ENCODE assay signal across 32 cellular contexts in the genomic region with DNA sequence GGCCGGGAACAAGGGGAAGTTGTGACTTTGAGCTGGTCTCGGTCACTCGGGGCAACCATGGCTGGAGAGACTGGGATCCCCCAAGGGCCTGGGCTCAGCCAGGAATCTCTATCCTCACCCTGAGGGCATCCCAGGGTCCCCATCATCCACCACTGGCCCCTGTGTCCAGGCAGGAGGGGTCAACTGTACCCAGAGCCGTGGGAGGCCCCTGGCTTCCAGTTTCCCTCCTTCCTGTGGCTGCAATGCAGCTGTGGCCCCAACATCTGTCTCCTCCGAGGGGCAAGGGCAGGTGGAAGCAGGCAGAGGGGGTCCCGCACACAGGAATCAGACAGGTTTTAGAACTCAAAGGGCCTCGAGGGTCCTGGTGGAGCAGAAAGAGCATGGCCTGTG.
"Had no signal": no experiment of that assay in that cellular context is flagged by ENCODE, and none has a peak within 500 bp of the region (broad histone marks: within the 10 kb centered on the region; RNA-seq: fewer than 3 reads in every experiment).

No MANE protein-coding gene starts in this region.

- H3K27ac ChIP-seq: brain microvascular endothelial cell, colonic mucosa, epithelial cell of prostate, esophagus squamous epithelium had no signal

- DNase-seq: activated CD4-positive, alpha-beta memory T cell treated with anti-CD3 and anti-CD28 coated beads for 36 hours; activated CD4-positive, alpha-beta T cell treated with anti-CD3 and anti-CD28 coated beads for 36 hours; activated CD4-positive, alpha-beta T cell treated with anti-CD3 and anti-CD28 coated beads, Interleukin-2, amount 10 ng/mL, durations not matched to agents 24 days and 14 days; activated CD4-positive, CD25-positive, alpha-beta regulatory T cell; activated CD4-positive, CD25-positive, alpha-beta regulatory T cell treated with anti-CD3 and anti-CD28 coated beads, Interleukin-2, amount 50 U/mL, for 72 hours; activated CD8-positive, alpha-beta memory T cell treated with anti-CD3 and anti-CD28 coated beads, Interleukin-2, amount 10 ng/mL, durations not matched to agents 7 days and 5 days; activated CD8-positive, alpha-beta memory T cell treated with anti-CD3 and anti-CD28 coated beads, Interleukin-2, amount 50 U/mL, for 4 hours; activated CD8-positive, alpha-beta T cell treated with anti-CD3 and anti-CD28 coated beads, Interleukin-2, amount 10 ng/mL, durations not matched to agents 7 days and 5 days; activated effector memory CD4-positive, alpha-beta T cell treated with anti-CD3 and anti-CD28 coated beads, Interleukin-2, amount 50 U/mL, for 16 hours; activated naive CD4-positive, alpha-beta T cell treated with anti-CD3 and anti-CD28 coated beads, Interleukin-2, amount 10 ng/mL, durations not matched to agents 7 days and 5 days; activated T-cell treated with anti-CD3 and anti-CD28 coated beads, Interleukin-2, amount 50 U/mL, for 1 hour; activated T-cell treated with anti-CD3 and anti-CD28 coated beads, Interleukin-2, amount 50 U/mL, for 48 hours; amniotic stem cell; anterior cingulate cortex; brain microvascular endothelial cell; caudate nucleus; colonic mucosa; effector CD8-positive, alpha-beta T cell; esophagus squamous epithelium; foreskin melanocyte; head of caudate nucleus; T-helper 1 cell; T-helper 17 cell; T1000 had no signal

- H3K4me1 ChIP-seq: colonic mucosa, esophagus squamous epithelium had no signal

- H3K4me1 Mint-ChIP-seq: activated CD4-positive, alpha-beta T cell treated with anti-CD3 and anti-CD28 coated beads for 36 hours; activated CD4-positive, alpha-beta T cell treated with anti-CD3 and anti-CD28 coated beads, Interleukin-2, amount 10 ng/mL, durations not matched to agents 24 days and 14 days; activated CD8-positive, alpha-beta memory T cell treated with anti-CD3 and anti-CD28 coated beads, Interleukin-2, amount 10 ng/mL, durations not matched to agents 7 days and 5 days; activated naive CD4-positive, alpha-beta T cell treated with anti-CD3 and anti-CD28 coated beads, Interleukin-2, amount 10 ng/mL, durations not matched to agents 7 days and 5 days had no signal

- ATAC-seq: activated CD4-positive, alpha-beta T cell treated with anti-CD3 and anti-CD28 coated beads for 36 hours; activated CD8-positive, alpha-beta memory T cell treated with anti-CD3 and anti-CD28 coated beads, Interleukin-2, amount 10 ng/mL, durations not matched to agents 7 days and 5 days; activated CD8-positive, alpha-beta T cell treated with anti-CD3 and anti-CD28 coated beads, Interleukin-2, amount 10 ng/mL, durations not matched to agents 7 days and 5 days; T-helper 17 cell had no signal

- H3K9me3 Mint-ChIP-seq: activated CD4-positive, alpha-beta T cell treated with anti-CD3 and anti-CD28 coated beads, Interleukin-2, amount 10 ng/mL, durations not matched to agents 24 days and 14 days; activated naive CD4-positive, alpha-beta T cell treated with anti-CD3 and anti-CD28 coated beads, Interleukin-2, amount 10 ng/mL, durations not matched to agents 7 days and 5 days; activated T-helper 1 cell treated with anti-CD3 and anti-CD28 coated beads, Interleukin-12 subunit alpha, Interleukin-12 subunit beta, Interleukin-2, Interleukin-4 antibody, amounts not matched to agents 30 ng/mL and 10 ng/mL and 1 ng/mL, durations not matched to agents 14 hours and 24 hours and 36 hours; activated T-helper 2 cell treated with anti-CD3 and anti-CD28 coated beads, Interferon-gamma antibody, Interleukin-2, Interleukin-4, amounts not matched to agents 10 μg/mL and 5 μg/mL and 100 μg/mL, durations not matched to agents 14 hours and 24 hours and 36 hours; T-helper 2 cell treated with Interferon-gamma antibody and Interleukin-4, amounts not matched to agents 5 μg/mL and 100 μg/mL, for 36 hours had no signal

- H3K9me3 ChIP-seq: colonic mucosa, esophagus squamous epithelium had no signal

- H3K4me3 Mint-ChIP-seq: activated CD4-positive, alpha-beta memory T cell treated with anti-CD3 and anti-CD28 coated beads for 36 hours; activated CD4-positive, alpha-beta T cell treated with anti-CD3 and anti-CD28 coated beads for 36 hours; activated CD4-positive, alpha-beta T cell treated with anti-CD3 and anti-CD28 coated beads, Interleukin-2, amount 10 ng/mL, durations not matched to agents 24 days and 14 days; activated CD8-positive, alpha-beta memory T cell treated with anti-CD3 and anti-CD28 coated beads, Interleukin-2, amount 10 ng/mL, durations not matched to agents 7 days and 5 days; activated CD8-positive, alpha-beta T cell treated with anti-CD3 and anti-CD28 coated beads, Interleukin-2, amount 10 ng/mL, durations not matched to agents 7 days and 5 days; activated naive CD4-positive, alpha-beta T cell treated with anti-CD3 and anti-CD28 coated beads, Interleukin-2, amount 10 ng/mL, durations not matched to agents 7 days and 5 days; activated naive CD8-positive, alpha-beta T cell; activated T-helper 1 cell treated with anti-CD3 and anti-CD28 coated beads, Interleukin-12 subunit alpha, Interleukin-12 subunit beta, Interleukin-2, Interleukin-4 antibody, amounts not matched to agents 30 ng/mL and 10 ng/mL and 1 ng/mL, durations not matched to agents 14 hours and 24 hours and 36 hours; T-helper 17 cell; T-helper 2 cell treated with Interferon-gamma antibody and Interleukin-4, amounts not matched to agents 5 μg/mL and 100 μg/mL, for 36 hours had no signal

- H3K4me3 ChIP-seq: colonic mucosa, esophagus squamous epithelium had no signal

- H3K27me3 ChIP-seq: brain microvascular endothelial cell, colonic mucosa, esophagus squamous epithelium had no signal

- H3K27ac Mint-ChIP-seq: activated CD4-positive, alpha-beta memory T cell treated with anti-CD3 and anti-CD28 coated beads for 36 hours; activated CD4-positive, alpha-beta T cell treated with anti-CD3 and anti-CD28 coated beads for 36 hours; activated CD4-positive, alpha-beta T cell treated with anti-CD3 and anti-CD28 coated beads, Interleukin-2, amount 10 ng/mL, durations not matched to agents 24 days and 14 days; activated CD8-positive, alpha-beta memory T cell treated with anti-CD3 and anti-CD28 coated beads, Interleukin-2, amount 10 ng/mL, durations not matched to agents 7 days and 5 days; activated CD8-positive, alpha-beta T cell treated with anti-CD3 and anti-CD28 coated beads, Interleukin-2, amount 10 ng/mL, durations not matched to agents 7 days and 5 days; activated naive CD4-positive, alpha-beta T cell treated with anti-CD3 and anti-CD28 coated beads, Interleukin-2, amount 10 ng/mL, durations not matched to agents 7 days and 5 days; activated naive CD8-positive, alpha-beta T cell; activated T-helper 1 cell treated with anti-CD3 and anti-CD28 coated beads, Interleukin-12 subunit alpha, Interleukin-12 subunit beta, Interleukin-2, Interleukin-4 antibody, amounts not matched to agents 30 ng/mL and 10 ng/mL and 1 ng/mL, durations not matched to agents 14 hours and 24 hours and 36 hours; activated T-helper 2 cell treated with anti-CD3 and anti-CD28 coated beads, Interferon-gamma antibody, Interleukin-2, Interleukin-4, amounts not matched to agents 10 μg/mL and 5 μg/mL and 100 μg/mL, durations not matched to agents 14 hours and 24 hours and 36 hours; T-helper 17 cell; T-helper 2 cell treated with Interferon-gamma antibody and Interleukin-4, amounts not matched to agents 5 μg/mL and 100 μg/mL, for 36 hours had no signal

- H3K27me3 Mint-ChIP-seq: activated CD4-positive, alpha-beta memory T cell treated with anti-CD3 and anti-CD28 coated beads for 36 hours; activated CD4-positive, alpha-beta T cell treated with anti-CD3 and anti-CD28 coated beads for 36 hours; activated CD4-positive, alpha-beta T cell treated with anti-CD3 and anti-CD28 coated beads, Interleukin-2, amount 10 ng/mL, durations not matched to agents 24 days and 14 days; activated CD8-positive, alpha-beta memory T cell treated with anti-CD3 and anti-CD28 coated beads, Interleukin-2, amount 10 ng/mL, durations not matched to agents 7 days and 5 days; activated naive CD4-positive, alpha-beta T cell treated with anti-CD3 and anti-CD28 coated beads, Interleukin-2, amount 10 ng/mL, durations not matched to agents 7 days and 5 days; activated naive CD8-positive, alpha-beta T cell had no signal

- FAIRE-seq: astrocyte, endometrium, endothelial cell of umbilical vein had no signal

- H3K36me3 ChIP-seq: brain microvascular endothelial cell, colonic mucosa, esophagus squamous epithelium had no signal

- H3K36me3 Mint-ChIP-seq: activated CD4-positive, alpha-beta memory T cell treated with anti-CD3 and anti-CD28 coated beads for 36 hours; activated CD8-positive, alpha-beta memory T cell treated with anti-CD3 and anti-CD28 coated beads, Interleukin-2, amount 10 ng/mL, durations not matched to agents 7 days and 5 days; activated naive CD4-positive, alpha-beta T cell treated with anti-CD3 and anti-CD28 coated beads, Interleukin-2, amount 10 ng/mL, durations not matched to agents 7 days and 5 days; activated naive CD8-positive, alpha-beta T cell had no signal
